Comparison of ENCODE assay signal across 1 cellular context in the genomic region with DNA sequence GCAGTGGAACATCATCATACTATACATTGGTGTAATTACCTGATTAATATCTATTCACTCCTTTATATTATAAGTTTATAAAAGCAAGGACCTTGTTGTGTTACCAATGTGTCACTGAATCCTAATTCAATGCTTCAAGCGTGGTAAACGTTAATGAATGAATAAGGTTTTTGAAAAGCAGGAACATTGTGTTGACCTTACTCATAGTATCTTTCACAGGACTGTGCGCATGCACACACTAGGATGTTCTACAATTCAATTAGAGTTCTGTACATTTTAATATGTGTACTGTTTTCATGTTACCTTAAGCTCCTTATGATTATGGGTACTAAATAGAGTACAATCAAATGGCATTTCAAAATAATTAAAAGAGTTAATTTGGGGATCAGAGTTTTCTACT.
TF ChIP-seq lines count a peak whose summit lies in the region.

No MANE protein-coding gene starts in this region.

TF ChIP-seq in A549, 52 proteins besides CTCF, POLR2A, EP300 and RAD21 (continued from another document):
- TF ChIP-seq, protein P1, sequence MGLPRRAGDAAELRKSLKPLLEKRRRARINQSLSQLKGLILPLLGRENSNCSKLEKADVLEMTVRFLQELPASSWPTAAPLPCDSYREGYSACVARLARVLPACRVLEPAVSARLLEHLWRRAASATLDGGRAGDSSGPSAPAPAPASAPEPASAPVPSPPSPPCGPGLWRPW (IDR thresholded peaks at IDR 0.05), result no peak
- TF ChIP-seq TFCP2L1 (CRISPR knock-in tag; IDR thresholded peaks at IDR 0.05) (no peak), ZFP36 (IDR thresholded peaks at IDR 0.05; ENCODE audit: borderline replicate concordance, partially characterized antibody) (no peak), CEBPB (IDR thresholded peaks at IDR 0.05) (no peak), JUNB (IDR thresholded peaks at IDR 0.05) (no peak)
